ENCODE assay signal across 14 cellular contexts in the genomic region with DNA sequence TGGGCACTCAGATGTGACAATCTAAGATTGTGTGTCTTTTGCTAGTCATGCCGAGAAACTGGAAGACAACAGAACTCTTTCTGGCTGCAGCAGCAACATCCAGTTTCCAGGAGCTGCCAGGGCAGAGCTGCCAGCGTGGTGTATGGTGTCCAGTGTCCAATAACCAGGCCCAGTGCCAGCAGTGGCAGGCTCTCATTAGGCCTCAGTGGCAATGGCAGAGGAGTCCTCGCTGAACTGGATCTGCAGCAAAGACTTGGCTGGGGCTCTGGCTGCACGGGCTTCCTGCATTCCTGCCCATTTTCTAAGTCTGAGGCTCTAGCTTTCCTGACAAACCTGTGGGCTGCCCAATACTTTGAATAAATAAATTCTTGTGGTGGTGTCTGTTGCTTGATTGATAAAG. TPM values are rescaled to one million over a fixed set of nuclear protein-coding genes. Genes with fewer than 3 reads are reported as not detected.
DNase-seq lines count a peak whose midpoint lies in the region; ATAC-seq and TF ChIP-seq lines count a peak whose summit lies in the region.
"Had no signal": no experiment of that assay in that cellular context is flagged by ENCODE, and none has a peak within 500 bp of the region (broad histone marks: within the 10 kb centered on the region; RNA-seq: fewer than 3 reads in every experiment).

No MANE protein-coding gene starts in this region.

- H3K27me3 ChIP-seq in dorsolateral prefrontal cortex (no peaks in the 10 kb centered on the region), colonic mucosa (no peaks in the 10 kb centered on the region), endodermal cell (ENCODE audit: control insufficient read depth, insufficient read depth, low read length, poor library complexity, severe bottlenecking) (no peaks in the 10 kb centered on the region)
- H3K27me3 ChIP-seq: suprapubic skin had no signal

- DNase-seq in AG20443 (ENCODE audit: low spot score) (peak; percentile 18), NCI-H2029 treated with DMSO at 0.1 percent for 48 hours (lab: John Stamatoyannopoulos, UW) (peak; percentile 96), dorsolateral prefrontal cortex (peak; percentile 34 to 92 (median 84)), midbrain (lab: John Stamatoyannopoulos, UW) (peak; percentile 80), colonic mucosa (no peak), endodermal cell (no peak)
- DNase-seq: foreskin fibroblast, T-helper 17 cell had no signal

- no peaks in the 10 kb centered on the region for H3K9me3 Mint-ChIP-seq in endodermal cell
- H3K9me3 Mint-ChIP-seq: activated naive CD4-positive, alpha-beta T cell treated with anti-CD3 and anti-CD28 coated beads, Interleukin-2, amount 50 U/mL, for 24 hours had no signal

- H3K36me3 Mint-ChIP-seq in endodermal cell (ENCODE audit: low read depth) = no peaks in the 10 kb centered on the region
- H3K36me3 Mint-ChIP-seq: activated naive CD4-positive, alpha-beta T cell treated with anti-CD3 and anti-CD28 coated beads, Interleukin-2, amount 50 U/mL, for 24 hours had no signal

- H3K9me3 ChIP-seq in colonic mucosa (no peaks in the 10 kb centered on the region), endodermal cell (ENCODE audit: control insufficient read depth, low read length) (no peaks in the 10 kb centered on the region)
- H3K9me3 ChIP-seq: suprapubic skin had no signal

- no peak overlapping the region for H3K27ac Mint-ChIP-seq in endodermal cell
- H3K27ac Mint-ChIP-seq: activated naive CD4-positive, alpha-beta T cell treated with anti-CD3 and anti-CD28 coated beads, Interleukin-2, amount 50 U/mL, for 24 hours; progenitor cell of endocrine pancreas; T-helper 17 cell had no signal

- H3K36me3 ChIP-seq in colonic mucosa = no peaks in the 10 kb centered on the region
- no peaks in the 10 kb centered on the region for H3K36me3 ChIP-seq in endodermal cell (ENCODE audit: control insufficient read depth, insufficient read depth, low read length)
- H3K36me3 ChIP-seq: suprapubic skin had no signal

- no peak overlapping the region for H3K4me3 Mint-ChIP-seq in endodermal cell
- H3K4me3 Mint-ChIP-seq: activated naive CD4-positive, alpha-beta T cell treated with anti-CD3 and anti-CD28 coated beads, Interleukin-2, amount 50 U/mL, for 24 hours; T-helper 17 cell had no signal

- TF ChIP-seq CTCF in dorsolateral prefrontal cortex (IDR thresholded peaks at IDR 0.05 in 54 of 56, conservative IDR thresholded peaks at IDR 0.05 in 2 of 56; ENCODE audit: low read depth in 1 of 56, partially characterized antibody in 56 of 56) = peak in 6 of 56 donors; percentile 7 to 33 (median 17)
- TF ChIP-seq CTCF in colonic mucosa (IDR thresholded peaks at IDR 0.05) = no peak
- no peak for TF ChIP-seq CTCF in endodermal cell (conservative IDR thresholded peaks at IDR 0.05)

- peaks cover 8% of the 10 kb centered on the region for H3K4me1 Mint-ChIP-seq in endodermal cell
- H3K4me1 Mint-ChIP-seq: activated naive CD4-positive, alpha-beta T cell treated with anti-CD3 and anti-CD28 coated beads, Interleukin-2, amount 50 U/mL, for 24 hours had no signal

- H3K4me3 ChIP-seq in dorsolateral prefrontal cortex = peak overlapping the region in 9 of 59 donors; percentile 3 to 23 (median 9)
- no peak overlapping the region for H3K4me3 ChIP-seq in colonic mucosa
- no peak overlapping the region for H3K4me3 ChIP-seq in endodermal cell (ENCODE audit: low read length)
- H3K4me3 ChIP-seq: coronary artery, suprapubic skin had no signal

- no peak overlapping the region for H3K9ac ChIP-seq in colonic mucosa (ENCODE audit: low read depth in 2 of 2, low read length in 2 of 2)
- no peak overlapping the region for H3K9ac ChIP-seq in endodermal cell (ENCODE audit: extremely low read depth, low read length, poor library complexity, severe bottlenecking)

- no peaks in the 10 kb centered on the region for H3K4me1 ChIP-seq in colonic mucosa
- H3K4me1 ChIP-seq in endodermal cell (ENCODE audit: control insufficient read depth, insufficient read depth, low read length) = no peaks in the 10 kb centered on the region
- H3K4me1 ChIP-seq: suprapubic skin had no signal

- intact Hi-C loops in dorsolateral prefrontal cortex (cut with DNase I) = loop anchor here in 1 of 2 donors (2.0 kb wide), 1 partner anchor 26 kb away; the partner anchor contains the start of gene PPM1A
- intact Hi-C loops in colonic mucosa (cut with DNase I) = no loop called here

- H3K27ac ChIP-seq in dorsolateral prefrontal cortex = peak overlapping the region in 43 of 59 donors; percentile 2 to 82 (median 54)
- no peak overlapping the region for H3K27ac ChIP-seq in colonic mucosa
- no peak overlapping the region for H3K27ac ChIP-seq in endodermal cell (ENCODE audit: low read depth, low read length)
- H3K27ac ChIP-seq: coronary artery, suprapubic skin had no signal

- peaks cover 2% of the 10 kb centered on the region for H3K27me3 Mint-ChIP-seq in endodermal cell (ENCODE audit: insufficient read depth)
- H3K27me3 Mint-ChIP-seq: activated naive CD4-positive, alpha-beta T cell treated with anti-CD3 and anti-CD28 coated beads, Interleukin-2, amount 50 U/mL, for 24 hours; progenitor cell of endocrine pancreas had no signal

- WGBS in endodermal cell (ENCODE audit: insufficient coverage in 1 of 2, insufficient read length in 1 of 2), 2 experiments = 73 to 88% methylated on average over 2 to 4 of the region's 4 CpGs

- ATAC-seq in HG03342 (IDR thresholded peaks at IDR 0.05; ENCODE audit: unreplicated experiment) = no peak
- no peak for ATAC-seq in GM19324 (IDR thresholded peaks at IDR 0.05; ENCODE audit: low FRiP score, unreplicated experiment)
- ATAC-seq: T-helper 17 cell had no signal

RNA-seq across cellular contexts. Expression of gene PPM1A, which starts 26.2 kb away (rescaled TPM):
- total RNA-seq in dorsolateral prefrontal cortex (100 to 1,000 TPM in 91 of 120 experiments, 10 to 100 TPM in 29; 67.6 to 145 (median 112) TPM), colonic mucosa (100 to 1,000 TPM in 1 of 2 donors, 10 to 100 TPM in 1; 63.0 to 126 TPM), endodermal cell (10 to 100 TPM; 38.9 to 42.9 TPM)
- polyA plus RNA-seq in endodermal cell (2013, experiment 1 of 2) = 27.4 TPM
- 26.6 TPM for polyA plus RNA-seq in endodermal cell (2013, experiment 2 of 2)

RNA-seq across cellular contexts. Expression of gene DHRS7, which starts 57.6 kb away (rescaled TPM):
- 10 to 100 TPM; 37.5 to 72.7 (median 57.7) TPM for total RNA-seq in dorsolateral prefrontal cortex
- 10 to 100 TPM; 82.1 to 87.1 TPM for total RNA-seq in colonic mucosa
- 10 to 100 TPM; 37.7 to 42.8 TPM for total RNA-seq in endodermal cell
- 38.6 TPM for polyA plus RNA-seq in endodermal cell (2013, experiment 1 of 2)
- 36.3 TPM for polyA plus RNA-seq in endodermal cell (2013, experiment 2 of 2)

Comparison
In these comparisons a context has a peak if more than half of its experiments do, and no peak if none do; other contexts are left out.
1. DNase-seq: peak in AG20443 (single experiment), NCI-H2029 treated with DMSO at 0.1 percent for 48 hours (single experiment), dorsolateral prefrontal cortex (10 of 10) and midbrain (single experiment); none in colonic mucosa (single experiment) and endodermal cell (single experiment).
2. H3K27ac ChIP-seq: peak in dorsolateral prefrontal cortex (43 of 59); none in colonic mucosa (single experiment) and endodermal cell (single experiment).